ENCODE assay signal across 8 cellular contexts in the genomic region with DNA sequence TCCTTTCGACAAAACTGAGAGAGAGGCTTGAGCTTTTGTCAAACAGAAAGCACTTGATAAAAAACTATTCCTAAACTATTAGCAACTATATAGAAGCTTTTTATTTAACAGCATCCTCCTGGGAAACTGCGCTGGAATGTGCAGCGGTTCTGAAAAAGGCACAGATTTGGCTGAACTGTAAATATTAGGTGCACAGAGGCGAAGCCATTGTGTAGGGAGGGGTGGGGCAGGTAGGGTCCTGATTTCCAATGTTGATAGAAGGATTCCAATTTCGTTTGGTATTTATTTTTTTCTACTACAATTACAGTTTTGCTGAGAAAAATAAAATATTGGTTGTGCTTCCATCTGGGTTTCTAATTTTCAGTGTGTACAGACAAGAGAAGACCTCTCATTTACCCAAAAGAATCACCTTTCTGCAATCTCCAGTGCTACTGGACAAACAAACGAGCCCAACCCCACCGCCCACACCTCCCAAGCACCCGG. TPM values are rescaled to one million over a fixed set of nuclear protein-coding genes. Genes with fewer than 3 reads are reported as not detected.
DNase-seq lines count a peak whose midpoint lies in the region; ATAC-seq and TF ChIP-seq lines count a peak whose summit lies in the region.

No MANE protein-coding gene starts in this region.

- H3K4me3 Mint-ChIP-seq in progenitor cell of endocrine pancreas (ENCODE audit: low read depth), result peak overlapping the region; percentile 99

- H3K27ac Mint-ChIP-seq in progenitor cell of endocrine pancreas, result peak overlapping the region; percentile 97

- H3K9ac ChIP-seq in ES-I3 (ENCODE audit: low read depth, low read length), result peak overlapping the region; percentile 93; the same call in 1 of the 2 replicates

- no peaks in the 10 kb centered on the region for H3K9me3 ChIP-seq in ES-I3 (ENCODE audit: control insufficient read depth, insufficient read depth, low read length)
- H3K9me3 ChIP-seq in SJCRH30 (replicated peaks), result no peaks in the 10 kb centered on the region
- no peaks in the 10 kb centered on the region for H3K9me3 ChIP-seq in esophagus squamous epithelium

- peaks cover 4% of the 10 kb centered on the region for H3K36me3 Mint-ChIP-seq in progenitor cell of endocrine pancreas (ENCODE audit: insufficient read depth)

- H3K27ac ChIP-seq in SJCRH30, result no peak overlapping the region
- H3K27ac ChIP-seq in esophagus squamous epithelium, result peak overlapping the region; percentile 83 to 86 (median 85)

- H3K36me3 ChIP-seq in ES-I3 (ENCODE audit: insufficient read depth, low read length), result no peaks in the 10 kb centered on the region
- H3K36me3 ChIP-seq in SJCRH30, result no peaks in the 10 kb centered on the region
- H3K36me3 ChIP-seq in esophagus squamous epithelium, result no peaks in the 10 kb centered on the region

- ATAC-seq in GM18498 (IDR thresholded peaks at IDR 0.05; ENCODE audit: unreplicated experiment), result no peak
- ATAC-seq in HG02678 (IDR thresholded peaks at IDR 0.05; ENCODE audit: unreplicated experiment), result no peak

- H3K4me1 ChIP-seq in ES-I3 (ENCODE audit: insufficient read depth, low read length), result peaks cover 3% of the 10 kb centered on the region; the same call in 1 of the 2 replicates
- H3K4me1 ChIP-seq in SJCRH30, result no peaks in the 10 kb centered on the region
- H3K4me1 ChIP-seq in esophagus squamous epithelium, result peaks cover 0 to 24% (median 3%) of the 10 kb centered on the region in 3 donors

- intact Hi-C loops in esophagus squamous epithelium (cut with DNase I), result no loop called here

- H3K4me3 ChIP-seq in SJCRH30 (peak overlapping the region; percentile 88), esophagus squamous epithelium (peak overlapping the region; percentile 75 to 94 (median 83))

- H3K27me3 Mint-ChIP-seq in progenitor cell of endocrine pancreas, result no peaks in the 10 kb centered on the region

- H3K27me3 ChIP-seq in SJCRH30 (no peaks in the 10 kb centered on the region), esophagus squamous epithelium (peaks cover 0 to 6% (median 0%) of the 10 kb centered on the region in 4 donors)

- in situ Hi-C loops in ACHN (cut with HindIII; ENCODE audit: low pct_ligation_motif_present, low pct_unique_long_range_greater_than_20kb, low sequenced_read_pairs), result no loop called here

- 38 to 42% methylated on average over 7 to 8 of the region's 8 CpGs for WGBS in esophagus squamous epithelium, 2 donors

- H3K9me3 Mint-ChIP-seq in progenitor cell of endocrine pancreas (ENCODE audit: low read depth), result no peaks in the 10 kb centered on the region

- peaks cover 38% of the 10 kb centered on the region for H3K4me1 Mint-ChIP-seq in progenitor cell of endocrine pancreas (ENCODE audit: low read depth)

- DNase-seq in SJCRH30 (no peak), esophagus squamous epithelium (lab: John Stamatoyannopoulos, UW) (no peak), progenitor cell of endocrine pancreas (ENCODE audit: low spot score, unreplicated experiment) (no peak), ACHN (no peak), GF-D8 (lab: John Stamatoyannopoulos, UW) (no peak)

- no peak for TF ChIP-seq CTCF in esophagus squamous epithelium (IDR thresholded peaks at IDR 0.05)
- no peak for TF ChIP-seq CTCF in progenitor cell of endocrine pancreas (IDR thresholded peaks at IDR 0.05; ENCODE audit: unreplicated experiment)

- no peak for TF ChIP-seq POLR2A in esophagus squamous epithelium (IDR thresholded peaks at IDR 0.05)

RNA-seq across cellular contexts. Expression of gene SH3BGRL2, which starts 0.7 kb away (rescaled TPM):
- 8.1 and 9.0 TPM in 2 replicates for total RNA-seq in SJCRH30 (2014; rRNA removed; shearing (Covaris generic))
- total RNA-seq in esophagus squamous epithelium (100 to 1,000 TPM in 1 of 4 donors, 10 to 100 TPM in 3; 34.2 to 102 (median 56.6) TPM), progenitor cell of endocrine pancreas (47.4 and 49.1 TPM in 2 replicates)
